In the genomic region with DNA sequence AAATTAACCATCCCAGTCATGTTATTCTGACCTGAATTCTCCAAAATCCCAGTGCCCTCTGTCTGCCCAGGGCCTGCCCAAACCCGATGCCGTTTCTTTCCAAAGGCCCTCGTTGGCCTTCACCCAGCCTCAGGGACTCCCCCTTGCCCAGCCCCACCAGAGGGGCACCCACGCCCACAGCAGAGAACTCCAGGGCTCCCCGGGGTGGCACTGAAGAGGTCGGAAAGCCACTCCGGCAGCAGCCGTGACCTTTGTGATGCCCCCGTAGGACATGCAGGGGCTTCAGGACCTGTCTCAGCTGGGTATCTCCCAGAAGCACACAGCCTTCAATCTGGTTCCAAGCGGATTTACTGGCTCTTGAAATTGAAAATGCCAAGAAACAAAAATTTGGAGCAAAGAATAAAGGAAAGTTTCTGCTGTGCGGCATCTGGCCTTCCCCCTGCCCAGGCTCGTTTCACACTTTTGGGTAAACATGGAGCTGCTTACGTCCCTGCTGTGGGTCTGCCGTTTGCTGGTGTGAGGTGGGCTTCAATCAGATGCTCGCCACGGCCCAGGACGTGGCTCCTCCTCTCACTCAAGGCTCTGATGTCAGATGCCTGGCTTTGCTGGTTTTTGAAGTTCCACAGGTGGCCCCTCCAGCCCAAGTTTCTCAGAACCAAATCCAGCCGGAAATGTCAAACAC, we compare ENCODE assay signal across 27 cellular contexts.
"Had no signal": no experiment of that assay in that cellular context is flagged by ENCODE, and none has a peak within 500 bp of the region (broad histone marks: within the 10 kb centered on the region; RNA-seq: fewer than 3 reads in every experiment).

No MANE protein-coding gene starts in this region.

- DNase-seq: activated CD4-positive, alpha-beta memory T cell treated with anti-CD3 and anti-CD28 coated beads, Interleukin-2, amount 10 ng/mL, durations not matched to agents 7 days and 5 days; activated CD4-positive, alpha-beta T cell treated with anti-CD3 and anti-CD28 coated beads for 1 hour; activated CD4-positive, alpha-beta T cell treated with anti-CD3 and anti-CD28 coated beads, Interleukin-2, amount 10 ng/mL, durations not matched to agents 7 days and 5 days; activated CD8-positive, alpha-beta memory T cell treated with anti-CD3 and anti-CD28 coated beads, Interleukin-2, amount 10 ng/mL, durations not matched to agents 7 days and 5 days; activated naive CD4-positive, alpha-beta T cell treated with Interleukin-2 at 50 U/mL for 16 hours; activated naive CD8-positive, alpha-beta T cell treated with anti-CD3 and anti-CD28 coated beads for 36 hours; activated T-cell treated with anti-CD3 and anti-CD28 coated beads, Interleukin-2, amount 50 U/mL, for 72 hours; adrenal gland; body of pancreas; cerebellar nuclear complex; cortex of kidney; effector memory CD8-positive, alpha-beta T cell; erythroblast; gastrocnemius medialis; glutamatergic neuron; islet precursor cell; left cardiac atrium; naive B cell; nephron progenitor cell; ovary; stimulated activated naive CD8-positive, alpha-beta T cell treated with anti-CD3 and anti-CD28 coated beads, Interleukin-15, Interleukin-2, amounts not matched to agents 100 U/mL and 50 U/mL, for 24 hours; T-helper 2 cell; testis; transverse colon had no signal

- H3K4me3 ChIP-seq: adrenal gland, body of pancreas, gastrocnemius medialis, hepatocyte, ovary, testis, transverse colon had no signal

- H3K4me1 ChIP-seq: adrenal gland, body of pancreas, gastrocnemius medialis, testis had no signal

- H3K4me3 Mint-ChIP-seq: activated CD4-positive, alpha-beta memory T cell treated with anti-CD3 and anti-CD28 coated beads, Interleukin-2, amount 10 ng/mL, durations not matched to agents 7 days and 5 days; activated CD4-positive, alpha-beta T cell treated with anti-CD3 and anti-CD28 coated beads, Interleukin-2, amount 10 ng/mL, durations not matched to agents 7 days and 5 days; activated CD8-positive, alpha-beta memory T cell treated with anti-CD3 and anti-CD28 coated beads, Interleukin-2, amount 10 ng/mL, durations not matched to agents 7 days and 5 days; activated naive CD8-positive, alpha-beta T cell treated with anti-CD3 and anti-CD28 coated beads for 36 hours; activated T-cell treated with anti-CD3 and anti-CD28 coated beads, Interleukin-2, amount 50 U/mL, for 72 hours; effector memory CD8-positive, alpha-beta T cell; mesothelial cell of epicardium; nephron progenitor cell had no signal

- H3K27me3 ChIP-seq: adrenal gland, body of pancreas, gastrocnemius medialis, hepatocyte, ovary, testis, transverse colon had no signal

- H3K27me3 Mint-ChIP-seq: activated CD4-positive, alpha-beta memory T cell treated with anti-CD3 and anti-CD28 coated beads, Interleukin-2, amount 10 ng/mL, durations not matched to agents 7 days and 5 days; activated CD4-positive, alpha-beta T cell treated with anti-CD3 and anti-CD28 coated beads, Interleukin-2, amount 10 ng/mL, durations not matched to agents 7 days and 5 days; activated CD8-positive, alpha-beta memory T cell treated with anti-CD3 and anti-CD28 coated beads, Interleukin-2, amount 10 ng/mL, durations not matched to agents 7 days and 5 days; activated naive CD8-positive, alpha-beta T cell treated with anti-CD3 and anti-CD28 coated beads for 36 hours had no signal

- H3K27ac ChIP-seq: adrenal gland, body of pancreas, gastrocnemius medialis, hepatocyte, ovary, testis, transverse colon had no signal

- H3K27ac Mint-ChIP-seq: activated CD4-positive, alpha-beta memory T cell treated with anti-CD3 and anti-CD28 coated beads, Interleukin-2, amount 10 ng/mL, durations not matched to agents 7 days and 5 days; activated CD8-positive, alpha-beta memory T cell treated with anti-CD3 and anti-CD28 coated beads, Interleukin-2, amount 10 ng/mL, durations not matched to agents 7 days and 5 days; activated naive CD8-positive, alpha-beta T cell treated with anti-CD3 and anti-CD28 coated beads for 36 hours; activated T-cell treated with anti-CD3 and anti-CD28 coated beads, Interleukin-2, amount 50 U/mL, for 72 hours; effector memory CD8-positive, alpha-beta T cell; mesothelial cell of epicardium; progenitor cell of endocrine pancreas had no signal

- H3K9me3 Mint-ChIP-seq: activated CD4-positive, alpha-beta T cell treated with anti-CD3 and anti-CD28 coated beads, Interleukin-2, amount 10 ng/mL, durations not matched to agents 7 days and 5 days; activated naive CD8-positive, alpha-beta T cell treated with anti-CD3 and anti-CD28 coated beads for 36 hours; activated T-cell treated with anti-CD3 and anti-CD28 coated beads, Interleukin-2, amount 50 U/mL, for 72 hours; effector memory CD8-positive, alpha-beta T cell; mesothelial cell of epicardium; nephron progenitor cell had no signal

- H3K36me3 ChIP-seq: adrenal gland, gastrocnemius medialis, ovary, transverse colon had no signal

- H3K36me3 Mint-ChIP-seq: activated CD8-positive, alpha-beta memory T cell treated with anti-CD3 and anti-CD28 coated beads, Interleukin-2, amount 10 ng/mL, durations not matched to agents 7 days and 5 days; activated naive CD8-positive, alpha-beta T cell treated with anti-CD3 and anti-CD28 coated beads for 36 hours; mesothelial cell of epicardium; naive B cell had no signal

- ATAC-seq: activated CD8-positive, alpha-beta memory T cell treated with anti-CD3 and anti-CD28 coated beads, Interleukin-2, amount 10 ng/mL, durations not matched to agents 7 days and 5 days; activated T-cell treated with anti-CD3 and anti-CD28 coated beads, Interleukin-2, amount 50 U/mL, for 72 hours; body of pancreas; effector memory CD8-positive, alpha-beta T cell; gastrocnemius medialis; left cardiac atrium; stimulated activated naive CD8-positive, alpha-beta T cell treated with anti-CD3 and anti-CD28 coated beads, Interleukin-15, Interleukin-2, amounts not matched to agents 100 U/mL and 50 U/mL, for 24 hours had no signal

- H3K9me3 ChIP-seq: adrenal gland, body of pancreas, gastrocnemius medialis, ovary, testis, transverse colon had no signal
